Comparison of ENCODE assay signal across 8 cellular contexts in the genomic region with DNA sequence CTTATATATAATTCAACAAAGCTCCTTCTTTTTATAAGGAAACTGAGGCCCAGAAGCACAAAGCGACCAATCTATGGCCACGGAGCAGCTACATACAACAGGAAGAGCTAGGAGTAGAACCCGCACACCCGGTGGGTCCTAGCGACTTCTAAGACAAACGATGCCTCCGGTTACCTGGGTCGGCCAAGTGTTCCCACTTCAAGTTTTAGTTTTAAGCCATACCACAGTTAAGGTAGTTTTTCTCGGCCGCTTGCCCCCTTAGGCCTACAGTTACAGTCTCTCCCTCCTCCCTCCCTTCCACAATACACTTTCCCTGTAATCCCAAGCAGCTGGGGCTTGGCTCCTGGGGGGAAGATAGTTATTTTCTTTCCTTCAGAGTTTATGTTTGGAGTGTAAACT. TPM values are rescaled to one million over a fixed set of nuclear protein-coding genes. Genes with fewer than 3 reads are reported as not detected.
DNase-seq lines count a peak whose midpoint lies in the region; ATAC-seq and TF ChIP-seq lines count a peak whose summit lies in the region.

No MANE protein-coding gene starts in this region.

- WGBS in esophagus squamous epithelium, 2 donors = 1% methylated on average over 10 of the region's 10 CpGs

- no peaks in the 10 kb centered on the region for H3K9me3 ChIP-seq in A673 (ENCODE audit: low read depth, low read length, poor library complexity, severe bottlenecking)
- no peaks in the 10 kb centered on the region for H3K9me3 ChIP-seq in WERI-Rb-1 (ENCODE audit: severe bottlenecking)
- H3K9me3 ChIP-seq in esophagus squamous epithelium = no peaks in the 10 kb centered on the region
- no peaks in the 10 kb centered on the region for H3K9me3 ChIP-seq in neural cell (ENCODE audit: low read length)

- H3K9me2 ChIP-seq in neural cell (ENCODE audit: insufficient read depth, low read length) = no peaks in the 10 kb centered on the region

- H3K79me2 ChIP-seq in neural cell (replicated peaks; ENCODE audit: insufficient read depth, low read length) = peaks cover 59% of the 10 kb centered on the region

- H2AFZ ChIP-seq in neural cell (ENCODE audit: low read depth, low read length) = peak overlapping the region; percentile 92

- ATAC-seq in GM18870 (IDR thresholded peaks at IDR 0.05; ENCODE audit: unreplicated experiment) (peak; percentile 3), HG03139 (IDR thresholded peaks at IDR 0.05; ENCODE audit: unreplicated experiment) (peak; percentile 1)

- DNase-seq in A673 (ENCODE audit: low spot score) = no peak
- DNase-seq in WERI-Rb-1 = peak; percentile 9
- DNase-seq in esophagus squamous epithelium (lab: John Stamatoyannopoulos, UW) = no peak
- DNase-seq in DMS114 treated with DMSO at 0.1 percent for 48 hours (lab: John Stamatoyannopoulos, UW; ENCODE audit: unreplicated experiment) = no peak
- DNase-seq in SHP77 treated with DMSO at 0.1 percent for 48 hours (lab: John Stamatoyannopoulos, UW) = no peak

- TSS peak; percentile 60 for BruUV-seq in A673 (replicated peaks; lab: Mats Ljungman, UMichigan)

- CTCF ChIA-PET in A673 (lab: Charles Lee) = no interaction called here

- H3K27ac ChIP-seq in A673 (ENCODE audit: low read depth, low read length, poor library complexity, severe bottlenecking) (peak overlapping the region; percentile 98), WERI-Rb-1 (peak overlapping the region; percentile 94), esophagus squamous epithelium (peak overlapping the region; percentile 89 to 96 (median 91)), neural cell (ENCODE audit: low read length) (peak overlapping the region; percentile 84)

- H3K4me2 ChIP-seq in neural cell (ENCODE audit: low read length) = peak overlapping the region; percentile 95

- peak overlapping the region; percentile 88 for H3K9ac ChIP-seq in neural cell (ENCODE audit: low read length)

- H3K36me3 ChIP-seq in A673 (ENCODE audit: insufficient read depth, low read length, poor library complexity, severe bottlenecking) (peaks cover 12% of the 10 kb centered on the region), WERI-Rb-1 (peaks cover 21% of the 10 kb centered on the region), esophagus squamous epithelium (peaks cover 0 to 24% (median 0%) of the 10 kb centered on the region in 3 donors), neural cell (ENCODE audit: insufficient read depth, low read length) (no peaks in the 10 kb centered on the region)

- POLR2A ChIA-PET in A673 (lab: Charles Lee; ENCODE audit: low non-redundant PET) = no interaction called here

- intact Hi-C loops in A673 (cut with micrococcal nuclease; ENCODE audit: unreplicated experiment) = loop anchor here (5.0 kb wide), 1 partner anchor 131 kb away; no protein-coding TSS in a partner anchor
- intact Hi-C loops in esophagus squamous epithelium (cut with DNase I) = no loop called here

- TF ChIP-seq POLR2A in esophagus squamous epithelium (IDR thresholded peaks at IDR 0.05) = no peak

- no peaks in the 10 kb centered on the region for H3K27me3 ChIP-seq in A673 (replicated peaks; ENCODE audit: insufficient read depth, low read depth, low read length, poor library complexity)
- no peaks in the 10 kb centered on the region for H3K27me3 ChIP-seq in WERI-Rb-1 (ENCODE audit: insufficient read depth, low read depth, severe bottlenecking)
- no peaks in the 10 kb centered on the region for H3K27me3 ChIP-seq in esophagus squamous epithelium
- no peaks in the 10 kb centered on the region for H3K27me3 ChIP-seq in neural cell (ENCODE audit: insufficient read depth, low read depth, low read length)

- no peak for TF ChIP-seq RAD21 in neural cell (conservative IDR thresholded peaks at IDR 0.05)

- H3F3A ChIP-seq in neural cell (ENCODE audit: insufficient read depth, low read length, poor library complexity, severe bottlenecking) = no peaks in the 10 kb centered on the region

- TF ChIP-seq CTCF in A673 (conservative IDR thresholded peaks at IDR 0.05; ENCODE audit: low read depth, low read length) (no peak), WERI-Rb-1 (IDR thresholded peaks at IDR 0.05; ENCODE audit: low read depth, low read length) (no peak), esophagus squamous epithelium (IDR thresholded peaks at IDR 0.05) (no peak), neural cell (IDR thresholded peaks at IDR 0.05; ENCODE audit: poor library complexity, severe bottlenecking) (no peak)

- peak overlapping the region; percentile 70 for H3K4me3 ChIP-seq in A673 (ENCODE audit: low read depth, low read length, poor library complexity, severe bottlenecking)
- peak overlapping the region; percentile 85 for H3K4me3 ChIP-seq in WERI-Rb-1 (ENCODE audit: low read depth, low read length)
- peak overlapping the region; percentile 84 to 95 (median 89) for H3K4me3 ChIP-seq in esophagus squamous epithelium
- peak overlapping the region; percentile 85 for H3K4me3 ChIP-seq in neural cell (ENCODE audit: low read length)

- no peak for TF ChIP-seq EP300 in neural cell (conservative IDR thresholded peaks at IDR 0.05; ENCODE audit: poor library complexity, severe bottlenecking)

- H4K20me1 ChIP-seq in neural cell (ENCODE audit: insufficient read depth) = no peaks in the 10 kb centered on the region

- H3K4me1 ChIP-seq in A673 (ENCODE audit: insufficient read depth, low read length, poor library complexity, severe bottlenecking) (peaks cover 15% of the 10 kb centered on the region), esophagus squamous epithelium (peaks cover 13 to 60% (median 32%) of the 10 kb centered on the region in 3 donors)

TF ChIP-seq in neural cell, 6 proteins besides CTCF, POLR2A, EP300 and RAD21:
- TF ChIP-seq EZH2 (IDR thresholded peaks at IDR 0.05; ENCODE audit: borderline replicate concordance, insufficient read depth, low read length, poor library complexity, severe bottlenecking) (no peak), SMC3 (conservative IDR thresholded peaks at IDR 0.05; ENCODE audit: poor library complexity) (no peak), POLR2AphosphoS5 (IDR thresholded peaks at IDR 0.05) (no peak), REST (IDR thresholded peaks at IDR 0.05; ENCODE audit: borderline replicate concordance) (no peak), MXI1 (conservative IDR thresholded peaks at IDR 0.05; ENCODE audit: poor library complexity, severe bottlenecking) (no peak), TAF1 (IDR thresholded peaks at IDR 0.05; ENCODE audit: low read depth) (no peak)

RNA-seq across cellular contexts. Expression of gene SREK1IP1, which starts 0.5 kb away (rescaled TPM):
- total RNA-seq in A673 (2021) = 31.7 and 32.3 TPM in 2 replicates
- 10 to 100 TPM in 3 of 4 donors, 1 to 10 TPM in 1; 8.4 to 17.7 (median 11.4) TPM for total RNA-seq in esophagus squamous epithelium
- 13.6 and 23.5 TPM in 2 replicates for polyA plus RNA-seq in neural cell
- 27.3 and 31.0 TPM in 2 replicates for polyA minus RNA-seq in neural cell

RNA-seq across cellular contexts. Expression of gene CWC27, which starts 0.8 kb away (rescaled TPM):
- total RNA-seq in A673 (2021) (38.0 and 43.3 TPM in 2 replicates), esophagus squamous epithelium (10 to 100 TPM in 3 of 4 donors, 1 to 10 TPM in 1; 9.9 to 15.6 (median 12.1) TPM)
- 21.6 and 26.2 TPM in 2 replicates for polyA plus RNA-seq in neural cell
- 40.7 and 54.4 TPM in 2 replicates for polyA minus RNA-seq in neural cell
